In genomic region chr9:21831841-21832509, GRCh38 we compare ENCODE assay signal across 7 cellular contexts. TPM values are rescaled to one million over a fixed set of nuclear protein-coding genes. Genes with fewer than 3 reads are reported as not detected.
DNase-seq lines count a peak whose midpoint lies in the region; ATAC-seq, FAIRE-seq and TF ChIP-seq lines count a peak whose summit lies in the region.

No MANE protein-coding gene starts in this region.

- WGBS in H1 (ENCODE audit: extremely low coverage in 1 of 2, insufficient coverage in 1 of 2, insufficient read length in 1 of 2, insufficient replicate concordance in 2 of 2, low coverage in 1 of 2, low lambda C conversion rate in 2 of 2, missing lambda C conversion rate in 1 of 2), 2 experiments, result 86% methylated on average over 8 of the region's 8 CpGs; no CpG with 5 or more reads in 1 of the 2 experiments
- whole genome bisulfite sequencing in ovary, 3 donors, result 76 to 80% (median 77%) methylated on average over 8 of the region's 8 CpGs

- no peaks in the 10 kb centered on the region for H3K9me3 Mint-ChIP-seq in HFFc6

- peak; percentile 55 for ATAC-seq in GM18858 (IDR thresholded peaks at IDR 0.05; ENCODE audit: unreplicated experiment)

- POLR2A ChIA-PET in H1 (lab: Charles Lee; ENCODE audit: partially characterized antibody), result interaction anchor here (0.6 kb wide), 1 partner anchor 1631 kb away, joined by 3 read pairs; no protein-coding TSS in a partner anchor

- no peak overlapping the region for H3K14ac ChIP-seq in H1 (ENCODE audit: insufficient read length)

- H3K36me3 ChIP-seq in H1 (ENCODE audit: control insufficient read depth in 2 of 4, insufficient read depth in 4 of 4, low read length in 3 of 4) (peaks cover 2 to 80% (median 50%) of the 10 kb centered on the region in 4 experiments; a peak in 6 of 8 replicates), ovary (no peaks in the 10 kb centered on the region)

- H3K9me3 ChIP-seq in H1 (ENCODE audit: insufficient read depth in 2 of 2, low read depth in 1 of 2, low read length in 1 of 2) (no peaks in the 10 kb centered on the region), ovary (no peaks in the 10 kb centered on the region)

- H3K36me3 Mint-ChIP-seq in HFFc6 (ENCODE audit: low read depth), result peaks cover 68% of the 10 kb centered on the region

- H3K56ac ChIP-seq in H1 (replicated peaks; ENCODE audit: insufficient read length, low read depth, low read length), result no peak overlapping the region

- H2BK5ac ChIP-seq in H1 (ENCODE audit: low read depth, low read length), result no peak overlapping the region

- H3K4me2 ChIP-seq in H1 (ENCODE audit: insufficient read depth in 1 of 2, low read depth in 2 of 2, low read length in 2 of 2), result no peak overlapping the region

- no peak overlapping the region for H2BK20ac ChIP-seq in H1 (ENCODE audit: low read length)

- CTCF ChIA-PET in H1 (lab: Charles Lee; ENCODE audit: partially characterized antibody), result no interaction called here

- TF ChIP-seq POLR2A in H1 (IDR thresholded peaks at IDR 0.05; ENCODE audit: control extremely low read depth in 1 of 2, low read depth in 2 of 2, low read length in 2 of 2) (no peak), ovary (IDR thresholded peaks at IDR 0.05) (no peak)

- H3K9ac ChIP-seq in H1 (replicated peaks in 1 of 4; ENCODE audit: extremely low read depth in 1 of 4, low read depth in 3 of 4, low read length in 3 of 4), result no peak overlapping the region

- no peak overlapping the region for H4K5ac ChIP-seq in H1 (ENCODE audit: insufficient read length, low read depth, low read length)

- H3K4me3 Mint-ChIP-seq in HFFc6, result peak overlapping the region; percentile 10

- no peak overlapping the region for H2BK120ac ChIP-seq in H1 (replicated peaks; ENCODE audit: low read depth, low read length)

- DNase-seq in HFFc6 (peak; percentile 91), MV-4-11 (lab: John Stamatoyannopoulos, UW) (peak; percentile 95), H1 (ENCODE audit: low read depth in 1 of 2, low spot score in 2 of 2) (no peak), ovary (no peak), NCI-H1694 (lab: John Stamatoyannopoulos, UW) (no peak)

- no peak overlapping the region for H2AFZ ChIP-seq in H1 (ENCODE audit: low read length)

- H3K79me1 ChIP-seq in H1 (ENCODE audit: low read depth, low read length), result peaks cover 8% of the 10 kb centered on the region

- no peak overlapping the region for H3K23ac ChIP-seq in H1 (ENCODE audit: insufficient read length)

- H4K91ac ChIP-seq in H1 (replicated peaks; ENCODE audit: insufficient read length, low read length), result no peak overlapping the region

- H4K8ac ChIP-seq in H1 (ENCODE audit: extremely low read depth, insufficient read depth, low read length), result no peak overlapping the region

- H3K4me3 ChIP-seq in H1 (ENCODE audit: extremely low read depth in 1 of 4, insufficient read depth in 2 of 4, low read depth in 3 of 4, low read length in 4 of 4) (no peak overlapping the region), skin epidermis (no peak overlapping the region), ovary (no peak overlapping the region)

- no peak overlapping the region for H3K4ac ChIP-seq in H1 (replicated peaks; ENCODE audit: insufficient read length, low read depth, low read length)

- H2BK15ac ChIP-seq in H1 (ENCODE audit: low read length), result no peak overlapping the region

- H3K27ac Mint-ChIP-seq in HFFc6, result peak overlapping the region; percentile 95

- TF ChIP-seq CTCF in HFFc6 (IDR thresholded peaks at IDR 0.05) (no peak), H1 (IDR thresholded peaks at IDR 0.05; ENCODE audit: control extremely low read depth in 1 of 3, insufficient read depth in 1 of 3, low read depth in 1 of 3, low read length in 3 of 3) (no peak), ovary (IDR thresholded peaks at IDR 0.05) (no peak)

- intact Hi-C loops in ovary (cut with DNase I), result no loop called here

- H4K20me1 ChIP-seq in H1 (replicated peaks in 1 of 2; ENCODE audit: control insufficient read depth in 1 of 2, insufficient read depth in 2 of 2, low read length in 2 of 2), result peaks cover 4 to 6% of the 10 kb centered on the region in 2 experiments

- H2AK5ac ChIP-seq in H1 (ENCODE audit: low read depth, low read length), result no peak overlapping the region

- H3K79me2 ChIP-seq in H1 (ENCODE audit: control insufficient read depth in 1 of 2, insufficient read depth in 2 of 2, low read length in 2 of 2), result peaks cover 0 to 65% of the 10 kb centered on the region in 2 experiments; a peak in 2 of 4 replicates

- H3K23me2 ChIP-seq in H1 (ENCODE audit: low read depth, low read length), result no peaks in the 10 kb centered on the region

- no peaks in the 10 kb centered on the region for H3K4me1 ChIP-seq in H1 (replicated peaks in 1 of 4; ENCODE audit: control insufficient read depth in 3 of 4, insufficient read depth in 4 of 4, low read length in 3 of 4)
- no peaks in the 10 kb centered on the region for H3K4me1 ChIP-seq in ovary (ENCODE audit: insufficient read depth)

- no peaks in the 10 kb centered on the region for H3K27me3 Mint-ChIP-seq in HFFc6 (ENCODE audit: insufficient read depth)

- peaks cover 84% of the 10 kb centered on the region for H3K4me1 Mint-ChIP-seq in HFFc6 (ENCODE audit: low read depth)

- H3K27ac ChIP-seq in H1 (ENCODE audit: low read depth, low read length) (no peak overlapping the region), skin epidermis (peak overlapping the region in 13 of 21 experiments; percentile 14 to 74 (median 51)), ovary (no peak overlapping the region)

- H2BK12ac ChIP-seq in H1 (ENCODE audit: low read depth, low read length), result no peak overlapping the region

- H3K27me3 ChIP-seq in H1 (replicated peaks in 1 of 4; ENCODE audit: control insufficient read depth in 3 of 4, extremely low read depth in 1 of 4, insufficient read depth in 3 of 4, low read length in 3 of 4) (no peaks in the 10 kb centered on the region), ovary (no peaks in the 10 kb centered on the region)

- TF ChIP-seq RAD21 in H1 (IDR thresholded peaks at IDR 0.05 in 1 of 2, conservative IDR thresholded peaks at IDR 0.05 in 1 of 2; ENCODE audit: low read depth in 2 of 2, low read length in 2 of 2), result no peak

- no peak overlapping the region for H3K18ac ChIP-seq in H1 (ENCODE audit: extremely low read depth, low read length)

- FAIRE-seq in H1 (lab: Jason Lieb, UNC), result no peak

- TF ChIP-seq EP300 in H1 (IDR thresholded peaks at IDR 0.05; ENCODE audit: borderline replicate concordance in 1 of 2, low read depth in 2 of 2, low read length in 2 of 2) (no peak), ovary (IDR thresholded peaks at IDR 0.05) (no peak)

TF ChIP-seq in H1, 55 proteins besides CTCF, POLR2A, EP300 and RAD21:
- TF ChIP-seq GTF2F1 (IDR thresholded peaks at IDR 0.05; ENCODE audit: borderline replicate concordance, low read depth, low read length) (no peak), CEBPB (IDR thresholded peaks at IDR 0.05; ENCODE audit: low read depth, low read length) (peak; percentile 49; the same call in 1 of the 2 replicates)

RNA-seq across cellular contexts. Expression of gene MTAP, which starts 29.5 kb away (rescaled TPM):
- total RNA-seq in HFFc6 (2021; fragmentation: NEBNext Ultra II Directional; extraction: Animal tissue kit (Norgen Biotek cat#: 25700)), result 10 to 100 TPM; 40.7 to 65.2 (median 52.0) TPM
- 100 and 107 TPM in 2 replicates for total RNA-seq in H1 (2021; fragmentation: NEBNext Ultra II Directional; extraction: Animal tissue kit (Norgen Biotek cat#: 25700))
- polyA plus RNA-seq in H1 (2011; rRNA removed), result 15.3 and 16.4 TPM in 2 replicates
- 20.4 TPM for polyA plus RNA-seq in H1 (2011; cell fraction: cytosol; rRNA removed)
- 31.7 TPM for polyA plus RNA-seq in H1 (2011; cell fraction: nucleus; rRNA removed)
- polyA plus RNA-seq in H1 (2012, experiment 1 of 2), result 37.6 to 55.5 TPM (median 45.6 TPM) in 4 replicates
- polyA plus RNA-seq in H1 (2012, experiment 2 of 2), result 8.7 TPM
- polyA plus RNA-seq in H1 (2013, experiment 1 of 2), result 46.7 TPM
- polyA plus RNA-seq in H1 (2013, experiment 2 of 2), result 42.2 TPM
- 70.8 and 79.0 TPM in 2 replicates for polyA minus RNA-seq in H1 (2011; rRNA and poly(A)+ RNA removed)
- polyA minus RNA-seq in H1 (2011; cell fraction: cytosol; rRNA and poly(A)+ RNA removed), result 30.6 TPM
- 110 TPM for polyA minus RNA-seq in H1 (2011; cell fraction: nucleus; rRNA and poly(A)+ RNA removed)
- 10 to 100 TPM; 30.1 to 43.3 (median 34.5) TPM for total RNA-seq in ovary
- 10 to 100 TPM; 12.2 to 24.5 TPM for polyA plus RNA-seq in ovary

Comparison
In these comparisons a context has a peak if more than half of its experiments do, and no peak if none do; other contexts are left out.
1. DNase-seq: peak in HFFc6 (single experiment) and MV-4-11 (single experiment); none in H1 (0 of 2), ovary (0 of 5) and NCI-H1694 (single experiment).
2. H3K27ac ChIP-seq: peak in skin epidermis (13 of 21); none in H1 (single experiment) and ovary (0 of 2).